In genomic region chr12:124053855-124054254, GRCh38 we compare ENCODE assay signal across 8 cellular contexts.
A peak's percentile ranks its signal among the peaks of the same experiment; 100 is the strongest.
DNase-seq lines count a peak whose midpoint lies in the region; ATAC-seq, FAIRE-seq and TF ChIP-seq lines count a peak whose summit lies in the region.

No MANE protein-coding gene starts in this region.

- no peaks in the 10 kb centered on the region for H3K9me3 ChIP-seq in testis

- peak; percentile 80 for TF ChIP-seq CTCF in D721Med (IDR thresholded peaks at IDR 0.05; ENCODE audit: insufficient read depth, missing control alignments)
- TF ChIP-seq CTCF in astrocyte of the spinal cord (IDR thresholded peaks at IDR 0.05; ENCODE audit: low read depth, low read length) = peak; percentile 73
- TF ChIP-seq CTCF in testis (IDR thresholded peaks at IDR 0.05) = peak; percentile 58 to 68 (median 64)

- in situ Hi-C loops in astrocyte of the spinal cord (cut with HindIII; ENCODE audit: low sequenced_read_pairs) = no loop called here

- intact Hi-C loops in testis (cut with DNase I; ENCODE audit: low total_unique reads) = loop anchor here (5.0 to 10.0 kb wide), 2 partner anchors 271 to 713 kb away; no protein-coding TSS in a partner anchor

- 6 to 9% methylated on average over 11 of the region's 11 CpGs for WGBS in testis, 2 donors

- FAIRE-seq in D721Med (lab: Jason Lieb, UNC) = no peak

- no peaks in the 10 kb centered on the region for H3K27me3 ChIP-seq in testis

- DNase-seq in D721Med (ENCODE audit: insufficient read length, low spot score) = no peak
- peak; percentile 48 for DNase-seq in NCI-H1092 treated with DMSO at 0.1 percent for 48 hours (lab: John Stamatoyannopoulos, UW)
- peak; percentile 74 for DNase-seq in astrocyte of the spinal cord (ENCODE audit: low read depth, low spot score)
- DNase-seq in iPS-NIHi7 (ENCODE audit: extremely low spot score) = peak; percentile 85
- DNase-seq in testis = peak; percentile 79
- DNase-seq in stimulated activated CD4-positive, alpha-beta T cell treated with anti-CD3 and anti-CD28 coated beads, Interleukin-4, amount 100 ng/mL, for 4 hours = no peak
- no peak for DNase-seq in RKO (ENCODE audit: low spot score)

- H3K36me3 ChIP-seq in testis (ENCODE audit: low read depth, missing control alignments) = no peaks in the 10 kb centered on the region

- H3K27ac ChIP-seq in testis = no peak overlapping the region

- no peak for TF ChIP-seq POLR2A in testis (IDR thresholded peaks at IDR 0.05)

- H3K4me3 ChIP-seq in astrocyte of the spinal cord (ENCODE audit: low read depth, low read length) = no peak overlapping the region
- H3K4me3 ChIP-seq in testis = no peak overlapping the region

- no peak for ATAC-seq in HG02852 (IDR thresholded peaks at IDR 0.05; ENCODE audit: unreplicated experiment)

- H3K4me1 ChIP-seq in testis = no peaks in the 10 kb centered on the region

Comparison
In these comparisons a context has a peak if more than half of its experiments do, and no peak if none do; other contexts are left out.
1. DNase-seq: peak in NCI-H1092 treated with DMSO at 0.1 percent for 48 hours (single experiment), astrocyte of the spinal cord (single experiment), iPS-NIHi7 (single experiment) and testis (single experiment); none in D721Med (single experiment), stimulated activated CD4-positive, alpha-beta T cell treated with anti-CD3 and anti-CD28 coated beads, Interleukin-4, amount 100 ng/mL, for 4 hours (0 of 2) and RKO (single experiment).
2. Peak in every context shown above with its lines, with median percentiles within 50 percentile points of each other: CTCF ChIP-seq.